In genomic region chr2:182818541-182819308, GRCh38 we compare ENCODE assay signal across 1 cellular context.
TF ChIP-seq lines count a peak whose summit lies in the region.

No MANE protein-coding gene starts in this region.

TF ChIP-seq in GM23338, 12 proteins besides CTCF, POLR2A, EP300 and RAD21 (continued from another document):
- TF ChIP-seq ZNF462 (CRISPR knock-in tag; IDR thresholded peaks at IDR 0.05) (peak; percentile 87), ZNF114 (CRISPR knock-in tag; IDR thresholded peaks at IDR 0.05) (no peak), CREB1 (CRISPR knock-in tag; IDR thresholded peaks at IDR 0.05; ENCODE audit: low read depth) (no peak), ETS1 (IDR thresholded peaks at IDR 0.05) (no peak), STAT1 (IDR thresholded peaks at IDR 0.05; ENCODE audit: unreplicated experiment) (no peak), NANOG (IDR thresholded peaks at IDR 0.05; ENCODE audit: borderline replicate concordance) (peak; percentile 60; the same call in 1 of the 2 replicates), EZH2phosphoT487 (IDR thresholded peaks at IDR 0.05; ENCODE audit: unreplicated experiment) (no peak), JUNB (IDR thresholded peaks at IDR 0.05; ENCODE audit: unreplicated experiment) (no peak)
